ENCODE assay signal across 1 cellular context in genomic region chr19:57978586-57979289, GRCh38.
TF ChIP-seq lines count a peak whose summit lies in the region.

No MANE protein-coding gene starts in this region.

TF ChIP-seq in K562, 482 proteins besides CTCF, POLR2A, EP300 and RAD21:
- TF ChIP-seq ZNF75A (CRISPR knock-in tag; IDR thresholded peaks at IDR 0.05) = 0 out of 2 replicates have a peak, but pooled peaks have one; percentile 42
- no peak for TF ChIP-seq NFE2L1 (tag; IDR thresholded peaks at IDR 0.05; ENCODE audit: borderline replicate concordance, low read depth)
- peak; percentile 98 for TF ChIP-seq ZNF274 (IDR thresholded peaks at IDR 0.05; ENCODE audit: borderline replicate concordance, low read depth, low read length)
